18 cellular contexts compared by ENCODE assay signal in the genomic region with DNA sequence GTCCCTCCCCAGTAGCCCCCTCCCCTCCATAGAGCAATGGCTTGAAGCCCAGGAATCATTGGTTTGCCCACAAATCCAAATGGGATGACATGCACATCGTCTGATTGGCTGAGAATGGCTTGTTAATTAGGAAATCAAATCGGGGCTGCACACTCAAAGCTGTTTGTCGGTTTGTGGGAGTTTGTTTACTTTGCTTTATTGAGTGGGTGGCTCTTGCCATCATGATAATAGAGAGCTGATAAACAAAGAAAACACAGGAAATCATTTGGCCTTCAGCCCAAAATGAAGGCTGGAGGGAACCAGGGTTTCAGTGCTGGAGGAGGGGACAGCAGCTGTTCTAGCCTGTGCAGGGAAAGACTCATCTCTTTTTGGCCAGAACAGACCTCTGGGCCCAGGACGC.
DNase-seq lines count a peak whose midpoint lies in the region; TF ChIP-seq lines count a peak whose summit lies in the region.
"Had no signal": no experiment of that assay in that cellular context is flagged by ENCODE, and none has a peak within 500 bp of the region (broad histone marks: within the 10 kb centered on the region; RNA-seq: fewer than 3 reads in every experiment).

No MANE protein-coding gene starts in this region.

- H3K79me2 ChIP-seq in hepatocyte (no peaks in the 10 kb centered on the region), Karpas-422 (ENCODE audit: low read length) (no peaks in the 10 kb centered on the region)

- no peak for TF ChIP-seq CTCF in hepatocyte (IDR thresholded peaks at IDR 0.05; ENCODE audit: poor library complexity)

- H3K4me3 ChIP-seq in hepatocyte (no peak overlapping the region), Karpas-422 (ENCODE audit: low read length) (no peak overlapping the region)
- H3K4me3 ChIP-seq: breast epithelium had no signal

- H3K9me3 ChIP-seq in hepatocyte (ENCODE audit: low read depth) (no peaks in the 10 kb centered on the region), Karpas-422 (ENCODE audit: low read length) (no peaks in the 10 kb centered on the region)
- H3K9me3 ChIP-seq: breast epithelium had no signal

- H3K36me3 Mint-ChIP-seq in activated naive CD4-positive, alpha-beta T cell treated with anti-CD3 and anti-CD28 coated beads, Interleukin-2, amount 10 ng/mL, durations not matched to agents 7 days and 5 days, result no peaks in the 10 kb centered on the region
- H3K36me3 Mint-ChIP-seq: naive B cell had no signal

- H3K27me3 ChIP-seq in hepatocyte (no peaks in the 10 kb centered on the region), Karpas-422 (ENCODE audit: low read length) (no peaks in the 10 kb centered on the region)
- H3K27me3 ChIP-seq: breast epithelium had no signal

- H3K27ac Mint-ChIP-seq in activated naive CD4-positive, alpha-beta T cell treated with anti-CD3 and anti-CD28 coated beads, Interleukin-2, amount 10 ng/mL, durations not matched to agents 7 days and 5 days, result no peak overlapping the region
- H3K27ac Mint-ChIP-seq: naive B cell, progenitor cell of endocrine pancreas, T-helper 17 cell had no signal

- H2AFZ ChIP-seq in hepatocyte (no peak overlapping the region), Karpas-422 (ENCODE audit: low read length) (no peak overlapping the region)

- DNase-seq in DMS153 (lab: John Stamatoyannopoulos, UW) (peak; percentile 73), HT-29 (ENCODE audit: low spot score) (peak; percentile 31), NCI-H748 (lab: John Stamatoyannopoulos, UW; ENCODE audit: unreplicated experiment) (peak; percentile 93), hepatocyte (ENCODE audit: low spot score) (no peak), Karpas-422 (no peak), cerebellum (ENCODE audit: low spot score) (no peak), CD1c-positive myeloid dendritic cell (ENCODE audit: extremely low spot score) (no peak)
- DNase-seq in activated naive CD4-positive, alpha-beta T cell treated with anti-CD3 and anti-CD28 coated beads, Interleukin-2, amount 10 ng/mL, durations not matched to agents 7 days and 5 days, result no peak
- DNase-seq: activated CD8-positive, alpha-beta memory T cell treated with anti-CD3 and anti-CD28 coated beads, Interleukin-2, amount 50 U/mL, for 48 hours; activated naive CD4-positive, alpha-beta T cell treated with anti-CD3 and anti-CD28 coated beads, Interleukin-2, amount 50 U/mL, for 16 hours; effector CD4-positive, alpha-beta T cell; left ventricle myocardium superior; naive B cell; stimulated activated naive CD8-positive, alpha-beta T cell treated with anti-CD3 and anti-CD28 coated beads, Interleukin-15, Interleukin-2, amounts not matched to agents 100 U/mL and 50 U/mL, for 24 hours; T-helper 17 cell had no signal

- no peaks in the 10 kb centered on the region for H3K27me3 Mint-ChIP-seq in activated naive CD4-positive, alpha-beta T cell treated with anti-CD3 and anti-CD28 coated beads, Interleukin-2, amount 10 ng/mL, durations not matched to agents 7 days and 5 days
- H3K27me3 Mint-ChIP-seq: T-helper 17 cell had no signal

- no peak overlapping the region for H3K4me3 Mint-ChIP-seq in activated naive CD4-positive, alpha-beta T cell treated with anti-CD3 and anti-CD28 coated beads, Interleukin-2, amount 10 ng/mL, durations not matched to agents 7 days and 5 days
- H3K4me3 Mint-ChIP-seq: naive B cell, T-helper 17 cell had no signal

- no peaks in the 10 kb centered on the region for H4K20me1 ChIP-seq in hepatocyte (ENCODE audit: insufficient read depth, poor library complexity, severe bottlenecking)
- H4K20me1 ChIP-seq in Karpas-422 (ENCODE audit: insufficient read depth, low read depth, low read length), result no peaks in the 10 kb centered on the region

- H3K4me2 ChIP-seq in hepatocyte (no peak overlapping the region), Karpas-422 (ENCODE audit: low read depth, low read length, poor library complexity, severe bottlenecking) (no peak overlapping the region)

- CTCF ChIA-PET in activated naive CD4-positive, alpha-beta T cell treated with anti-CD3 and anti-CD28 coated beads, Interleukin-2, amount 10 ng/mL, durations not matched to agents 7 days and 5 days (lab: Charles Lee), result no interaction called here

- WGBS in hepatocyte (ENCODE audit: low lambda C conversion rate, missing lambda C conversion rate), result 53% methylated on average over 4 of the region's 4 CpGs

- peaks cover 3% of the 10 kb centered on the region for H3K9me3 Mint-ChIP-seq in activated naive CD4-positive, alpha-beta T cell treated with anti-CD3 and anti-CD28 coated beads, Interleukin-2, amount 10 ng/mL, durations not matched to agents 7 days and 5 days

- no peaks in the 10 kb centered on the region for H3K4me1 Mint-ChIP-seq in activated naive CD4-positive, alpha-beta T cell treated with anti-CD3 and anti-CD28 coated beads, Interleukin-2, amount 10 ng/mL, durations not matched to agents 7 days and 5 days
- H3K4me1 Mint-ChIP-seq: naive B cell, T-helper 17 cell had no signal

- H3K9ac ChIP-seq in Karpas-422 (ENCODE audit: low read length), result no peak overlapping the region

- peaks cover 19% of the 10 kb centered on the region for H3K4me1 ChIP-seq in hepatocyte (ENCODE audit: insufficient read depth)
- no peaks in the 10 kb centered on the region for H3K4me1 ChIP-seq in Karpas-422 (ENCODE audit: low read length)
- H3K4me1 ChIP-seq: breast epithelium had no signal

- no peaks in the 10 kb centered on the region for H3K9me2 ChIP-seq in hepatocyte (replicated peaks; ENCODE audit: insufficient read depth)
- H3K9me2 ChIP-seq in Karpas-422 (replicated peaks; ENCODE audit: insufficient read depth, low read length), result no peaks in the 10 kb centered on the region

- H3K27ac ChIP-seq in hepatocyte, result peak overlapping the region; percentile 84
- H3K27ac ChIP-seq in Karpas-422 (ENCODE audit: low read length), result no peak overlapping the region
- H3K27ac ChIP-seq: breast epithelium, C4-2B had no signal

- H3K36me3 ChIP-seq in hepatocyte (replicated peaks; ENCODE audit: insufficient read depth, low read depth) (no peaks in the 10 kb centered on the region), Karpas-422 (ENCODE audit: insufficient read depth, low read length) (no peaks in the 10 kb centered on the region)
- H3K36me3 ChIP-seq: breast epithelium had no signal

Comparison
In these comparisons a context has a peak if more than half of its experiments do, and no peak if none do; other contexts are left out.
1. DNase-seq: peak in DMS153 (single experiment), HT-29 (single experiment) and NCI-H748 (single experiment); none in hepatocyte (single experiment), Karpas-422 (single experiment), cerebellum (single experiment), activated naive CD4-positive, alpha-beta T cell treated with anti-CD3 and anti-CD28 coated beads, Interleukin-2, amount 10 ng/mL, durations not matched to agents 7 days and 5 days (single experiment) and CD1c-positive myeloid dendritic cell (single experiment).